Comparison of ENCODE assay signal across 10 cellular contexts in the genomic region with DNA sequence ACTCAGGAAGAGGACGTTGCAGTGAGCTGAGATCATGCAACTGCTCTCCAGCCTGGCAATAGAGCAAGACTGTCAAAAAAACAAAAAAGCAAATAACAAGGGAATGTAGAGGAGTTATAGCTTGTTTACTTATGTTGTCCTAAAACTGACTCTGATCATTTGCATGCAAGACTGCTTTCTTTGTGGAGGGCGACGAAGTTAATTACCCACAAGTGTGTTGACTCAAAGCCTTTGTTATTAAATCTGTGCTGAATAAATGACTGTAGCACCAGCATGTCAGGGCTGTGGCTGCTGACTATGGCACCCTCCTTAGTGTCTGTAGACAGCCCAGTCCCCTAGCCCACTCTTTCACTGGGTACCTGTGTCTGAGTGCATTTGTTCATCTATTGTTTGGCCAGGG. TPM values are rescaled to one million over a fixed set of nuclear protein-coding genes. Genes with fewer than 3 reads are reported as not detected.
"Had no signal": no experiment of that assay in that cellular context is flagged by ENCODE, and none has a peak within 500 bp of the region (broad histone marks: within the 10 kb centered on the region; RNA-seq: fewer than 3 reads in every experiment).

No MANE protein-coding gene starts in this region.

- DNase-seq: GM23248, GOT3, H7, HCEC 1CT, HFFc6 had no signal

- H3K9me3 Mint-ChIP-seq: HFFc6 had no signal

- H3K36me3 ChIP-seq: HAP-1 had no signal

- H2AFZ ChIP-seq: GM23248, GM23338 had no signal

- H3K9ac ChIP-seq: GM23248 had no signal

- H3K27ac ChIP-seq: GM23248 had no signal

- H3K9me3 ChIP-seq: HAP-1 had no signal

- H3K4me3 Mint-ChIP-seq: GM23338, HFFc6 had no signal

- H3K27ac Mint-ChIP-seq: GM23338, HFFc6 had no signal

- H3K4me3 ChIP-seq: GM23248, GM23338, HAP-1 had no signal

- H3K4me1 ChIP-seq: HAP-1 had no signal

- H3K4me1 Mint-ChIP-seq: GM23338 had no signal

- H3K4me2 ChIP-seq: GM23338 had no signal

- ATAC-seq: GM23338, HCT116 had no signal

RNA-seq across cellular contexts. Expression of a gene that starts 50.3 kb away (rescaled TPM):
- total RNA-seq: GM23248, GM23338, H1, H4, H7, HFFc6 had no signal
- polyA plus RNA-seq: GM23248, GM23338, H1 had no signal
